ENCODE assay signal across 31 cellular contexts in genomic region chr9:69951411-69951810, GRCh38.
DNase-seq lines count a peak whose midpoint lies in the region; ATAC-seq and TF ChIP-seq lines count a peak whose summit lies in the region.
"Had no signal": no experiment of that assay in that cellular context is flagged by ENCODE, and none has a peak within 500 bp of the region (broad histone marks: within the 10 kb centered on the region; RNA-seq: fewer than 3 reads in every experiment).

No MANE protein-coding gene starts in this region.

- H3K36me3 ChIP-seq in adipocyte (ENCODE audit: control insufficient read depth, insufficient read depth, low read length, severe bottlenecking): no peaks in the 10 kb centered on the region
- H3K36me3 ChIP-seq: BLaER1, tibial nerve had no signal

- H3K27me3 ChIP-seq in adipocyte (replicated peaks; ENCODE audit: control insufficient read depth, insufficient read depth, low read length): no peaks in the 10 kb centered on the region
- H3K27me3 ChIP-seq: BLaER1, tibial nerve had no signal

- H3K9ac ChIP-seq in adipocyte (ENCODE audit: low read length): no peak overlapping the region
- H3K9ac ChIP-seq: BLaER1 had no signal

- no peaks in the 10 kb centered on the region for H3K9me3 ChIP-seq in adipocyte (ENCODE audit: control insufficient read depth, low read length)
- H3K9me3 ChIP-seq: BLaER1, tibial nerve had no signal

- ATAC-seq in HG03354 (IDR thresholded peaks at IDR 0.05; ENCODE audit: poor library complexity, severe bottlenecking, unreplicated experiment): no peak
- ATAC-seq: left cardiac atrium; natural killer cell treated with Interleukin-12 subunit alpha and Interleukin-12 subunit beta and Interleukin-15 and Interleukin-18, amount 100 ng/mL, for 72 hours had no signal

- H3K4me1 ChIP-seq in adipocyte (ENCODE audit: control insufficient read depth, insufficient read depth, low read length): peaks cover 31% of the 10 kb centered on the region

- no peak overlapping the region for H3K4me3 ChIP-seq in AG10803 (ENCODE audit: low read length)
- H3K4me3 ChIP-seq in adipocyte (ENCODE audit: low read length): no peak overlapping the region
- H3K4me3 ChIP-seq in fibroblast of the aortic adventitia (ENCODE audit: low read depth, low read length): no peak overlapping the region
- H3K4me3 ChIP-seq: BLaER1, tibial nerve had no signal

- DNase-seq in AG10803 (ENCODE audit: low read depth) (peak; percentile 66), HT1080 (ENCODE audit: low read depth) (peak; percentile 74), adipocyte (ENCODE audit: low read depth) (peak; percentile 60), fibroblast of the aortic adventitia (ENCODE audit: low read depth) (peak; percentile 25), GM19238 (ENCODE audit: insufficient read length, low spot score) (no peak), NCI-H2107 (lab: John Stamatoyannopoulos, UW) (no peak), hypothalamus (lab: John Stamatoyannopoulos, UW) (no peak)
- DNase-seq: ACHN; activated CD4-positive, alpha-beta T cell treated with anti-CD3 and anti-CD28 coated beads for 48 hours; activated effector memory CD4-positive, alpha-beta T cell treated with anti-CD3 and anti-CD28 coated beads, Interleukin-2, amount 50 U/mL, for 16 hours; activated naive CD8-positive, alpha-beta T cell treated with anti-CD3 and anti-CD28 coated beads for 36 hours; activated T-cell treated with anti-CD3 and anti-CD28 coated beads, Interleukin-2, amount 50 U/mL, for 1 hour; aorta; caudate nucleus; cortex of kidney; effector memory CD4-positive, alpha-beta T cell; GF-D8; hippocampal formation; KG1; left cardiac atrium; MM.1S; NCI-H1436 treated with DMSO at 0.1 percent for 48 hours; NCI-H2081 treated with DMSO at 0.1 percent for 48 hours; NCI-H345; NCI-H774; stimulated activated CD4-positive, alpha-beta T cell treated with anti-CD3 and anti-CD28 coated beads, Interleukin-4, amount 100 ng/mL, for 24 hours; T1000 had no signal

- TF ChIP-seq CTCF in AG10803 (conservative IDR thresholded peaks at IDR 0.05; ENCODE audit: low read length) (no peak), fibroblast of the aortic adventitia (IDR thresholded peaks at IDR 0.05; ENCODE audit: insufficient read depth, low read length) (no peak)

Comparison
In these comparisons a context has a peak if more than half of its experiments do, and no peak if none do; other contexts are left out.
1. DNase-seq: peak in AG10803 (single experiment), HT1080 (single experiment), adipocyte (single experiment) and fibroblast of the aortic adventitia (single experiment); none in GM19238 (single experiment), NCI-H2107 (single experiment) and hypothalamus (0 of 51).